Comparison of ENCODE assay signal across 2 cellular contexts in genomic region chr22:26544489-26544888, GRCh38.
TF ChIP-seq lines count a peak whose summit lies in the region.

No MANE protein-coding gene starts in this region.

TF ChIP-seq in liver, 16 proteins besides CTCF, POLR2A, EP300 and RAD21:
- no peak for TF ChIP-seq YY1 (IDR thresholded peaks at IDR 0.05)
- TF ChIP-seq FOXA1 (IDR thresholded peaks at IDR 0.05) = no peak
- peak in 1 of 2 donors; percentile 12 for TF ChIP-seq HNF4A (conservative IDR thresholded peaks at IDR 0.05)
- no peak for TF ChIP-seq NR2F2 (IDR thresholded peaks at IDR 0.05)
- TF ChIP-seq EGR1 (IDR thresholded peaks at IDR 0.05; ENCODE audit: low read depth in 2 of 2) = no peak
- TF ChIP-seq ATF3 (IDR thresholded peaks at IDR 0.05) = peak; percentile 56
- TF ChIP-seq MAX (IDR thresholded peaks at IDR 0.05) = no peak

TF ChIP-seq in HepG2, 621 proteins besides CTCF, POLR2A, EP300 and RAD21:
- TF ChIP-seq RBM39 (IDR thresholded peaks at IDR 0.05; ENCODE audit: low read depth, low read length, poor library complexity, severe bottlenecking) (no peak), XBP1 (CRISPR knock-in tag; IDR thresholded peaks at IDR 0.05) (no peak), ZSCAN9 (CRISPR knock-in tag; IDR thresholded peaks at IDR 0.05; ENCODE audit: borderline replicate concordance) (no peak), ZFP37 (CRISPR knock-in tag; IDR thresholded peaks at IDR 0.05; ENCODE audit: borderline replicate concordance) (no peak), HOXD1 (CRISPR knock-in tag; IDR thresholded peaks at IDR 0.05) (no peak), ZNF317 (CRISPR knock-in tag; IDR thresholded peaks at IDR 0.05) (no peak), SP2 (CRISPR knock-in tag; IDR thresholded peaks at IDR 0.05) (no peak), CREBL2 (CRISPR knock-in tag; IDR thresholded peaks at IDR 0.05; ENCODE audit: borderline replicate concordance) (no peak)
